ENCODE assay signal across 28 cellular contexts in the genomic region with DNA sequence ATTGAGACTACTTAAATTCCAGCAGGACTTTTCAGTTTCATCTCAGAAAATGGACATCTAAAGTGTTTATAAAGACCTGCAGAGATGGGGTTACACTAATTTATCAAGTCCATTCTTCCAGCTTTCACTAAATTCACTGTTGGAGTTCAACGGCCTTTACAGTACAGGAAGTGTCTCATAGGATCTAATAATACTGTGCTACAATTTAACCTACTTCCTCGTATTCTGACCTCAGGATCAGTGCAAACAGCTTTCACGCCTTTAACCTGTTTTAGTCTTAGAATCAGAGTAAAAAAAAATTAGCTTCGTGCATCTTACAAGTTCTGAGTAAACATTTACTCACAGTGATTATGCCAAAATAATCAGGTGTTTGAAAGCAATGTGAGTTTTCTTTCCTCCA.
"Had no signal": no experiment of that assay in that cellular context is flagged by ENCODE, and none has a peak within 500 bp of the region (broad histone marks: within the 10 kb centered on the region; RNA-seq: fewer than 3 reads in every experiment).

No MANE protein-coding gene starts in this region.

- H3K79me2 ChIP-seq: parathyroid adenoma had no signal

- ATAC-seq: naive thymus-derived CD8-positive, alpha-beta T cell; psoas muscle; right cardiac atrium; right lobe of liver; stimulated activated effector memory CD8-positive, alpha-beta T cell treated with anti-CD3 and anti-CD28 coated beads, Interleukin-12 subunit alpha, Interleukin-12 subunit beta, amount 100 ng/mL, for 72 hours; stimulated activated naive B cell treated with anti-CD40 and anti-IgM and Interleukin-4, amounts not matched to agents 10 μg/mL and 1 μg/mL and 100 μg/mL, for 72 hours had no signal

- H3K36me3 ChIP-seq: neutrophil, right lobe of liver, sigmoid colon, stomach, thoracic aorta, thyroid gland, tibial nerve, upper lobe of left lung, vagina had no signal

- DNase-seq: naive thymus-derived CD8-positive, alpha-beta T cell; nephron progenitor cell; nucleus accumbens; posterior cingulate gyrus; psoas muscle; right cardiac atrium; right lobe of liver; sigmoid colon; small intestine; stimulated activated CD4-positive, alpha-beta T cell treated with anti-CD3 and anti-CD28 coated beads, Interleukin-15, amount 100 ng/mL, for 24 hours; stimulated activated CD4-positive, alpha-beta T cell treated with anti-CD3 and anti-CD28 coated beads, Interleukin-2, amount 100 ng/mL, for 24 hours; stimulated activated CD4-positive, alpha-beta T cell treated with anti-CD3 and anti-CD28 coated beads, Interleukin-2, amount 100 ng/mL, for 48 hours; stimulated activated CD4-positive, alpha-beta T cell treated with anti-CD3 and anti-CD28 coated beads, Interleukin-4, amount 100 ng/mL, for 24 hours; stimulated activated naive B cell treated with anti-CD40 and anti-IgM and Interleukin-4, amounts not matched to agents 10 μg/mL and 1 μg/mL and 100 μg/mL, for 72 hours; stimulated activated naive CD4-positive, alpha-beta T cell treated with Interleukin-2 at 50 U/mL for 16 hours; stomach; thyroid gland; trophoblast cell; upper lobe of left lung had no signal

- H3K27ac ChIP-seq: neutrophil, parathyroid adenoma, psoas muscle, right lobe of liver, sigmoid colon, stomach, thoracic aorta, thyroid gland, tibial nerve, upper lobe of left lung, vagina had no signal

- H3K36me3 Mint-ChIP-seq: naive thymus-derived CD8-positive, alpha-beta T cell; stimulated activated effector memory CD8-positive, alpha-beta T cell treated with anti-CD3 and anti-CD28 coated beads, Interleukin-12 subunit alpha, Interleukin-12 subunit beta, amount 100 ng/mL, for 72 hours; stimulated activated naive B cell treated with anti-CD40 and anti-IgM and Interleukin-4, amounts not matched to agents 10 μg/mL and 1 μg/mL and 100 μg/mL, for 72 hours had no signal

- H2AFZ ChIP-seq: parathyroid adenoma had no signal

- H3K9me3 Mint-ChIP-seq: naive thymus-derived CD8-positive, alpha-beta T cell; nephron progenitor cell; neural crest cell; stimulated activated effector memory CD8-positive, alpha-beta T cell treated with anti-CD3 and anti-CD28 coated beads, Interleukin-12 subunit alpha, Interleukin-12 subunit beta, amount 100 ng/mL, for 72 hours; stimulated activated naive B cell treated with anti-CD40 and anti-IgM and Interleukin-4, amounts not matched to agents 10 μg/mL and 1 μg/mL and 100 μg/mL, for 72 hours; stimulated activated naive CD8-positive, alpha-beta T cell treated with anti-CD3 and anti-CD28 coated beads, Interleukin-15, Interleukin-2, amounts not matched to agents 100 ng/mL and 50 ng/mL, for 24 hours had no signal

- H3K4me3 ChIP-seq: psoas muscle, right lobe of liver, sigmoid colon, stomach, thoracic aorta, thyroid gland, tibial nerve, upper lobe of left lung, vagina had no signal

- H3K4me1 ChIP-seq: parathyroid adenoma, psoas muscle, right lobe of liver, sigmoid colon, stomach, thyroid gland, tibial nerve, upper lobe of left lung, vagina had no signal

- H3K27ac Mint-ChIP-seq: naive thymus-derived CD8-positive, alpha-beta T cell; nephron progenitor cell; progenitor cell of endocrine pancreas; stimulated activated effector memory CD8-positive, alpha-beta T cell treated with anti-CD3 and anti-CD28 coated beads, Interleukin-12 subunit alpha, Interleukin-12 subunit beta, amount 100 ng/mL, for 72 hours; stimulated activated naive B cell treated with anti-CD40 and anti-IgM and Interleukin-4, amounts not matched to agents 10 μg/mL and 1 μg/mL and 100 μg/mL, for 72 hours; stimulated activated naive CD8-positive, alpha-beta T cell treated with anti-CD3 and anti-CD28 coated beads, Interleukin-15, Interleukin-2, amounts not matched to agents 100 ng/mL and 50 ng/mL, for 24 hours had no signal

- H3K4me3 Mint-ChIP-seq: naive thymus-derived CD8-positive, alpha-beta T cell; nephron progenitor cell; neural crest cell; stimulated activated effector memory CD8-positive, alpha-beta T cell treated with anti-CD3 and anti-CD28 coated beads, Interleukin-12 subunit alpha, Interleukin-12 subunit beta, amount 100 ng/mL, for 72 hours; stimulated activated naive B cell treated with anti-CD40 and anti-IgM and Interleukin-4, amounts not matched to agents 10 μg/mL and 1 μg/mL and 100 μg/mL, for 72 hours; stimulated activated naive CD8-positive, alpha-beta T cell treated with anti-CD3 and anti-CD28 coated beads, Interleukin-15, Interleukin-2, amounts not matched to agents 100 ng/mL and 50 ng/mL, for 24 hours had no signal

- H3K27me3 Mint-ChIP-seq: progenitor cell of endocrine pancreas; stimulated activated naive B cell treated with anti-CD40 and anti-IgM and Interleukin-4, amounts not matched to agents 10 μg/mL and 1 μg/mL and 100 μg/mL, for 72 hours; stimulated activated naive CD8-positive, alpha-beta T cell treated with anti-CD3 and anti-CD28 coated beads, Interleukin-15, Interleukin-2, amounts not matched to agents 100 ng/mL and 50 ng/mL, for 24 hours had no signal

- H3K9me3 ChIP-seq: neutrophil, psoas muscle, right lobe of liver, sigmoid colon, stomach, thoracic aorta, thyroid gland, tibial nerve, upper lobe of left lung, vagina had no signal

- H3K27me3 ChIP-seq: neutrophil, right lobe of liver, sigmoid colon, stomach, thyroid gland, tibial nerve, upper lobe of left lung, vagina had no signal

- H3K9ac ChIP-seq: parathyroid adenoma had no signal
